14 cellular contexts compared by ENCODE assay signal in genomic region chr1:27886353-27886679, GRCh38. TPM values are rescaled to one million over a fixed set of nuclear protein-coding genes. Genes with fewer than 3 reads are reported as not detected.
DNase-seq lines count a peak whose midpoint lies in the region; ATAC-seq and TF ChIP-seq lines count a peak whose summit lies in the region.
"Had no signal": no experiment of that assay in that cellular context is flagged by ENCODE, and none has a peak within 500 bp of the region (broad histone marks: within the 10 kb centered on the region; RNA-seq: fewer than 3 reads in every experiment).

No MANE protein-coding gene starts in this region.

- no peak for TF ChIP-seq CTCF in esophagus squamous epithelium (IDR thresholded peaks at IDR 0.05)
- no peak for TF ChIP-seq CTCF in type B pancreatic cell (conservative IDR thresholded peaks at IDR 0.05)

- no peak for DNase-seq in activated naive CD8-positive, alpha-beta T cell treated with anti-CD3 and anti-CD28 coated beads for 36 hours
- no peak for DNase-seq in T-helper 17 cell
- DNase-seq in esophagus squamous epithelium (lab: John Stamatoyannopoulos, UW), result no peak
- DNase-seq in activated CD4-positive, CD25-positive, alpha-beta regulatory T cell treated with anti-CD3 and anti-CD28 coated beads, Interleukin-2, amount 50 U/mL, for 72 hours, result no peak
- no peak for DNase-seq in HT-29 (ENCODE audit: low spot score)
- no peak for DNase-seq in type B pancreatic cell (ENCODE audit: extremely low spot score, unreplicated experiment)
- DNase-seq: BE2C, kidney glomerular epithelial cell, occipital lobe, SK-N-SH had no signal

- H3K9me3 ChIP-seq in T-helper 17 cell (ENCODE audit: control insufficient read depth, low read length, poor library complexity, severe bottlenecking) (no peaks in the 10 kb centered on the region), esophagus squamous epithelium (no peaks in the 10 kb centered on the region), thymus (ENCODE audit: control insufficient read depth) (peaks cover 1% of the 10 kb centered on the region)
- H3K9me3 ChIP-seq: BE2C, gastroesophageal sphincter, HAP-1, SK-N-SH had no signal

- ATAC-seq in T-helper 17 cell, result no peak

- 42 to 75% methylated on average over 1 to 2 of the region's 2 CpGs for WGBS in esophagus squamous epithelium, 2 donors
- WGBS in thymus, result 67% methylated on average over 2 of the region's 2 CpGs

- no peaks in the 10 kb centered on the region for H3K27me3 Mint-ChIP-seq in activated naive CD8-positive, alpha-beta T cell
- no peaks in the 10 kb centered on the region for H3K27me3 Mint-ChIP-seq in activated naive CD8-positive, alpha-beta T cell treated with anti-CD3 and anti-CD28 coated beads for 36 hours
- H3K27me3 Mint-ChIP-seq in T-helper 17 cell (no peaks in the 10 kb centered on the region), type B pancreatic cell (no peaks in the 10 kb centered on the region)

- peak overlapping the region; percentile 65 for H3K4me3 Mint-ChIP-seq in activated naive CD8-positive, alpha-beta T cell
- H3K4me3 Mint-ChIP-seq in activated naive CD8-positive, alpha-beta T cell treated with anti-CD3 and anti-CD28 coated beads for 36 hours, result no peak overlapping the region
- H3K4me3 Mint-ChIP-seq in T-helper 17 cell (peak overlapping the region; percentile 28), type B pancreatic cell (no peak overlapping the region)

- H3K27me3 ChIP-seq in esophagus squamous epithelium (no peaks in the 10 kb centered on the region), thymus (ENCODE audit: control insufficient read depth, insufficient read depth) (no peaks in the 10 kb centered on the region)
- H3K27me3 ChIP-seq: BE2C, gastroesophageal sphincter had no signal

- no peak for TF ChIP-seq POLR2A in esophagus squamous epithelium (IDR thresholded peaks at IDR 0.05)

- H3K27ac Mint-ChIP-seq in activated naive CD8-positive, alpha-beta T cell, result peak overlapping the region; percentile 50
- no peak overlapping the region for H3K27ac Mint-ChIP-seq in activated naive CD8-positive, alpha-beta T cell treated with anti-CD3 and anti-CD28 coated beads for 36 hours
- H3K27ac Mint-ChIP-seq in T-helper 17 cell, result peak overlapping the region; percentile 90
- H3K27ac Mint-ChIP-seq in type B pancreatic cell, result no peak overlapping the region

- peaks cover 15% of the 10 kb centered on the region for H3K36me3 Mint-ChIP-seq in activated naive CD8-positive, alpha-beta T cell
- H3K36me3 Mint-ChIP-seq in activated naive CD8-positive, alpha-beta T cell treated with anti-CD3 and anti-CD28 coated beads for 36 hours, result peaks cover 51% of the 10 kb centered on the region
- H3K36me3 Mint-ChIP-seq in T-helper 17 cell (ENCODE audit: low read depth) (peaks cover 4% of the 10 kb centered on the region), type B pancreatic cell (peaks cover 13% of the 10 kb centered on the region)

- peaks cover 64% of the 10 kb centered on the region for H3K4me1 Mint-ChIP-seq in activated naive CD8-positive, alpha-beta T cell (ENCODE audit: low read depth)
- peaks cover 50% of the 10 kb centered on the region for H3K4me1 Mint-ChIP-seq in activated naive CD8-positive, alpha-beta T cell treated with anti-CD3 and anti-CD28 coated beads for 36 hours
- peaks cover 58% of the 10 kb centered on the region for H3K4me1 Mint-ChIP-seq in T-helper 17 cell
- H3K4me1 Mint-ChIP-seq in type B pancreatic cell (ENCODE audit: unreplicated experiment), result no peaks in the 10 kb centered on the region

- intact Hi-C loops in esophagus squamous epithelium (cut with DNase I), result no loop called here

- peaks cover 0 to 4% (median 0%) of the 10 kb centered on the region in 3 donors for H3K4me1 ChIP-seq in esophagus squamous epithelium
- peaks cover 10% of the 10 kb centered on the region for H3K4me1 ChIP-seq in thymus (ENCODE audit: control insufficient read depth, insufficient read depth, low read length)
- H3K4me1 ChIP-seq: BE2C, gastroesophageal sphincter, HAP-1 had no signal

- H3K4me3 ChIP-seq in esophagus squamous epithelium, result no peak overlapping the region
- H3K4me3 ChIP-seq in thymus (ENCODE audit: low read length), result no peak overlapping the region
- H3K4me3 ChIP-seq: gastroesophageal sphincter, HAP-1 had no signal

- H3K36me3 ChIP-seq in esophagus squamous epithelium (peaks cover 0 to 63% (median 0%) of the 10 kb centered on the region in 3 donors), thymus (ENCODE audit: control insufficient read depth, insufficient read depth) (peaks cover 52% of the 10 kb centered on the region)
- H3K36me3 ChIP-seq: BE2C had no signal

- no peaks in the 10 kb centered on the region for H3K9me3 Mint-ChIP-seq in activated naive CD8-positive, alpha-beta T cell (ENCODE audit: low read depth)
- H3K9me3 Mint-ChIP-seq in activated naive CD8-positive, alpha-beta T cell treated with anti-CD3 and anti-CD28 coated beads for 36 hours, result no peaks in the 10 kb centered on the region
- no peaks in the 10 kb centered on the region for H3K9me3 Mint-ChIP-seq in type B pancreatic cell

- H3K27ac ChIP-seq in esophagus squamous epithelium, result peak overlapping the region; percentile 14 to 87 (median 33)
- H3K27ac ChIP-seq in thymus (ENCODE audit: low read depth), result peak overlapping the region; percentile 25

RNA-seq across cellular contexts. Expression of gene THEMIS2, which starts 14.0 kb away (rescaled TPM):
- total RNA-seq in activated naive CD8-positive, alpha-beta T cell treated with anti-CD3 and anti-CD28 coated beads for 36 hours, result 10 to 100 TPM; 18.9 to 19.6 TPM
- 10 to 100 TPM; 33.6 to 72.0 TPM for total RNA-seq in T-helper 17 cell
- 10 to 100 TPM in 2 of 4 donors, 1 to 10 TPM in 2; 2.0 to 13.9 (median 8.6) TPM for total RNA-seq in esophagus squamous epithelium
- 64.4 TPM for polyA plus RNA-seq in thymus
- total RNA-seq in HT-29 (2014; rRNA removed; shearing (Covaris generic)), result 0.28 TPM in 1 of 2 replicates, not detected in the other
- 0.98 and 3.1 TPM in 2 replicates for total RNA-seq in type B pancreatic cell (ENCODE audit: low replicate concordance)

RNA-seq across cellular contexts. Expression of gene RPA2, which starts 28.1 kb away (rescaled TPM):
- total RNA-seq in activated naive CD8-positive, alpha-beta T cell treated with anti-CD3 and anti-CD28 coated beads for 36 hours, result 100 to 1,000 TPM in 1 of 2 experiments, 10 to 100 TPM in 1; 89.4 to 102 TPM
- 10 to 100 TPM; 21.3 to 33.3 TPM for total RNA-seq in T-helper 17 cell
- total RNA-seq in esophagus squamous epithelium, result 10 to 100 TPM; 11.8 to 38.2 (median 23.4) TPM
- polyA plus RNA-seq in thymus, result 52.9 TPM
- total RNA-seq in HT-29 (2014; rRNA removed; shearing (Covaris generic)), result 53.5 and 57.5 TPM in 2 replicates
- 28.0 and 44.6 TPM in 2 replicates for total RNA-seq in type B pancreatic cell (ENCODE audit: low replicate concordance)

RNA-seq across cellular contexts. Expression of gene SMPDL3B, which starts 48.5 kb away (rescaled TPM):
- total RNA-seq in activated naive CD8-positive, alpha-beta T cell treated with anti-CD3 and anti-CD28 coated beads for 36 hours, result under 1 TPM; 0.92 to 0.97 TPM
- total RNA-seq in T-helper 17 cell, result not detected
- 1 to 10 TPM in 2 of 4 donors, under 1 TPM in 2; 0.76 to 6.3 (median 1.9) TPM for total RNA-seq in esophagus squamous epithelium
- polyA plus RNA-seq in thymus, result 1.9 TPM
- total RNA-seq in HT-29 (2014; rRNA removed; shearing (Covaris generic)), result 16.2 and 18.2 TPM in 2 replicates
- total RNA-seq in type B pancreatic cell (ENCODE audit: low replicate concordance), result 3.2 and 3.6 TPM in 2 replicates
- total RNA-seq: occipital lobe had no signal

RNA-seq across cellular contexts. Expression of gene PPP1R8, which starts 55.7 kb away (rescaled TPM):
- 10 to 100 TPM; 60.0 to 70.5 TPM for total RNA-seq in activated naive CD8-positive, alpha-beta T cell treated with anti-CD3 and anti-CD28 coated beads for 36 hours
- total RNA-seq in T-helper 17 cell (10 to 100 TPM; 19.6 to 21.4 TPM), esophagus squamous epithelium (10 to 100 TPM; 21.3 to 41.2 (median 33.4) TPM), type B pancreatic cell (ENCODE audit: low replicate concordance) (53.9 and 54.9 TPM in 2 replicates)
- polyA plus RNA-seq in thymus, result 39.7 TPM
- total RNA-seq in HT-29 (2014; rRNA removed; shearing (Covaris generic)), result 58.5 and 70.1 TPM in 2 replicates

Comparison
In these comparisons a context has a peak if more than half of its experiments do, and no peak if none do; other contexts are left out.
1. H3K27ac Mint-ChIP-seq: peak in activated naive CD8-positive, alpha-beta T cell (single experiment) and T-helper 17 cell (single experiment); none in activated naive CD8-positive, alpha-beta T cell treated with anti-CD3 and anti-CD28 coated beads for 36 hours (single experiment) and type B pancreatic cell (single experiment).
2. H3K4me3 Mint-ChIP-seq: peak in activated naive CD8-positive, alpha-beta T cell (single experiment) and T-helper 17 cell (single experiment); none in activated naive CD8-positive, alpha-beta T cell treated with anti-CD3 and anti-CD28 coated beads for 36 hours (single experiment) and type B pancreatic cell (single experiment).